In the genomic region with DNA sequence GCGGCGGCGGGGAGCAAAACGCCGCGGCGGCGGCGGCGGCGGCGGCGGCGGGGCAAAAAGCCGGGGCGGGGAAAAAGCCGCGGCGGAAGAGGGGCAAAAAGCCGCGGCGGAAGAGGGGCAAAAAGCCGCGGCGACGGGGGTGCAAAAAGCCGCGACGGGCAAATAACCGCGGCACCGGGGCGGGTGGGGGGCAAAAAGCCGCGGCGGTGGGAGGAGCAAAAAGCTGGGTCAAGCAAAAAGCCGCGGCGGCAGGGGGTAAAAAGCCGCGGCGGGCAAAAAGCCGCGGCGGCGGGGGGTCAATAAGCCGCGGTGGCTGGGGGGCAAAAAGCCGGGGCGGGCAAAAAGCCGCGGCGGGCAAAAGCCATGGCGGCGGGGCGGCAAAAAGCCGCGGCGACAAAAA, we compare ENCODE assay signal across 8 cellular contexts.
DNase-seq lines count a peak whose midpoint lies in the region; ATAC-seq and TF ChIP-seq lines count a peak whose summit lies in the region.
"Not testable (repeated sequence)": the region's sequence is repeated elsewhere in the genome, so short reads cannot be mapped to it uniquely, and the experiment has no call there.

No MANE protein-coding gene starts in this region.

- peak overlapping the region; percentile 66 for H3K4me3 ChIP-seq in coronary artery
- H3K4me3 ChIP-seq in cardiac muscle cell: peak overlapping the region; percentile 10
- H3K4me3 ChIP-seq in kidney epithelial cell (ENCODE audit: low read depth, low read length): peak overlapping the region; percentile 18
- H3K4me3 ChIP-seq in vagina: peak overlapping the region; percentile 28 to 34

- H3K4me1 ChIP-seq in cardiac muscle cell (ENCODE audit: low read depth); vagina: not testable (repeated sequence)

- H3K27ac ChIP-seq in coronary artery, cardiac muscle cell, vagina: not testable (repeated sequence)

- not testable (repeated sequence) for H3K4me1 Mint-ChIP-seq in CD14-positive monocyte; stimulated activated memory B cell treated with anti-CD40 and anti-IgM and Interleukin-4, amounts not matched to agents 10 μg/mL and 1 μg/mL and 100 μg/mL, for 72 hours

- not testable (repeated sequence) for H3K36me3 ChIP-seq in cardiac muscle cell; kidney epithelial cell (ENCODE audit: control insufficient read depth, insufficient read depth, low read length); vagina

- not testable (repeated sequence) for DNase-seq in CD14-positive monocyte (ENCODE audit: low spot score); coronary artery (ENCODE audit: low spot score); cardiac muscle cell (ENCODE audit: low read depth in 1 of 2, low spot score in 1 of 2); kidney epithelial cell (ENCODE audit: low read depth); vagina (ENCODE audit: extremely low spot score in 2 of 2)
- DNase-seq in activated CD8-positive, alpha-beta memory T cell treated with anti-CD3 and anti-CD28 coated beads, Interleukin-2, amount 50 U/mL, for 48 hours: peak; percentile 48
- peak; percentile 80 for DNase-seq in posterior vena cava (ENCODE audit: low spot score)

- H3K27me3 ChIP-seq in cardiac muscle cell, vagina: not testable (repeated sequence)
- peaks cover 11% of the 10 kb centered on the region for H3K27me3 ChIP-seq in kidney epithelial cell (ENCODE audit: control insufficient read depth, insufficient read depth, low read length)

- TF ChIP-seq POLR2A in vagina (IDR thresholded peaks at IDR 0.05): not testable (repeated sequence)

- H3K27me3 Mint-ChIP-seq in CD14-positive monocyte (ENCODE audit: low read depth in 3 of 3): peaks cover 13 to 38% (median 17%) of the 10 kb centered on the region in 3 donors
- H3K27me3 Mint-ChIP-seq in stimulated activated memory B cell treated with anti-CD40 and anti-IgM and Interleukin-4, amounts not matched to agents 10 μg/mL and 1 μg/mL and 100 μg/mL, for 72 hours: peaks cover 18% of the 10 kb centered on the region

- not testable (repeated sequence) for H3K9me3 ChIP-seq in cardiac muscle cell (ENCODE audit: low read depth); vagina

- not testable (repeated sequence) for H3K9me3 Mint-ChIP-seq in CD14-positive monocyte; stimulated activated memory B cell treated with anti-CD40 and anti-IgM and Interleukin-4, amounts not matched to agents 10 μg/mL and 1 μg/mL and 100 μg/mL, for 72 hours

- intact Hi-C loops in CD14-positive monocyte (cut with micrococcal nuclease); posterior vena cava (cut with DNase I); vagina (cut with DNase I): not testable (repeated sequence)

- not testable (repeated sequence) for H3K36me3 Mint-ChIP-seq in CD14-positive monocyte; stimulated activated memory B cell treated with anti-CD40 and anti-IgM and Interleukin-4, amounts not matched to agents 10 μg/mL and 1 μg/mL and 100 μg/mL, for 72 hours

- ATAC-seq in stimulated activated memory B cell treated with anti-CD40 and anti-IgM and Interleukin-4, amounts not matched to agents 10 μg/mL and 1 μg/mL and 100 μg/mL, for 72 hours: not testable (repeated sequence)

- not testable (repeated sequence) for H3K27ac Mint-ChIP-seq in CD14-positive monocyte
- H3K27ac Mint-ChIP-seq in stimulated activated memory B cell treated with anti-CD40 and anti-IgM and Interleukin-4, amounts not matched to agents 10 μg/mL and 1 μg/mL and 100 μg/mL, for 72 hours: peak overlapping the region; percentile 54

- TF ChIP-seq CTCF in CD14-positive monocyte (IDR thresholded peaks at IDR 0.05); coronary artery (IDR thresholded peaks at IDR 0.05); cardiac muscle cell (IDR thresholded peaks at IDR 0.05; ENCODE audit: low read depth, low read length); kidney epithelial cell (IDR thresholded peaks at IDR 0.05; ENCODE audit: insufficient read depth, low read length, poor library complexity, severe bottlenecking); vagina (IDR thresholded peaks at IDR 0.05): not testable (repeated sequence)

- H3K4me3 Mint-ChIP-seq in CD14-positive monocyte: peak overlapping the region; percentile 4 to 51
- not testable (repeated sequence) for H3K4me3 Mint-ChIP-seq in stimulated activated memory B cell treated with anti-CD40 and anti-IgM and Interleukin-4, amounts not matched to agents 10 μg/mL and 1 μg/mL and 100 μg/mL, for 72 hours

Comparison
In these comparisons a context has a peak if more than half of its experiments do, and no peak if none do; other contexts are left out.
1. H3K4me3 ChIP-seq: peak in every context shown above with its lines; median percentile 66 in coronary artery; 31 in vagina; 18 in kidney epithelial cell; 10 in cardiac muscle cell.